1 cellular context compared by ENCODE assay signal in the genomic region with DNA sequence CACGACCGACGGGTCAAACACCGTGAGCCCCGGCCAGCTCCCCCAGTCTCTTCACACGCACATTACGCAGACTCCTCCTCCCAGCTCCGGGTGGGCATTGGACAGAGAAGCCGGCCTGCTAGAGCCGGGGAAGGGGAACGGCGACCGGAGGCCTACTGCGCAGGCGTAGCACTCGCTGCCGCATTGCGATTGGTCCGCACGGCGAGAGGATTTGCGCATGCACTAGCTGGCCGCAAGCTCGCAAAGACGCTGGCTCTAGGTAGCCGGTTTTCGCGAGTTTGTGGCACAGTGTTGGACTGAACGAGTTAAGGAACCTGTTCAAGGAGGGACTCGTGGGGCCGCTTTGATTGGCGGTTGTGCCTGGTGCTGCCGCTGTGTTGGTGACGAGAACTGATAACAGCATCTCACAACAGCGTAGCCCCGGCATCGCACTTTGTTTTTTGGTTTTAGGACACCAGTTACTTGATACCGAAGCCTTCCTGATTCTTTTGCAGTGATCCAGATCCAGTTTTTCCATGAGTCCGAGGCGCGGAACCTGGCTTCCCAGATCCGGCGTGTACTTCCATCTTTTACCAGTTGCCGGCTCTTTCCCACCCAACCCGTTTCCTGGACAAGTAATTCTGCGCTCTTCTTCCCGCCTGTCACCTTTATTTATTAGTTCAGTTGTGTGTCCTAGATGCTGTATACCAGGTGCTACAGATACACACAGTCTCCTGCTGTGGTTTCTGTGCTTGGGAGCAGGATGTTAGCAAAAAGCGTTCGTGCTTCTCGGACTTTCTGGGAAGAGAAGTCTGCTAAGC.
TF ChIP-seq lines count a peak whose summit lies in the region.

A gene (minus strand): TSS at position 139 of the 800 bp plus-strand sequence. CDS start 185 bp downstream, outside the sequence.

TF ChIP-seq in K562, 482 proteins besides CTCF, POLR2A, EP300 and RAD21 (continued from another document and continues in another):
- TF ChIP-seq, protein P1, sequence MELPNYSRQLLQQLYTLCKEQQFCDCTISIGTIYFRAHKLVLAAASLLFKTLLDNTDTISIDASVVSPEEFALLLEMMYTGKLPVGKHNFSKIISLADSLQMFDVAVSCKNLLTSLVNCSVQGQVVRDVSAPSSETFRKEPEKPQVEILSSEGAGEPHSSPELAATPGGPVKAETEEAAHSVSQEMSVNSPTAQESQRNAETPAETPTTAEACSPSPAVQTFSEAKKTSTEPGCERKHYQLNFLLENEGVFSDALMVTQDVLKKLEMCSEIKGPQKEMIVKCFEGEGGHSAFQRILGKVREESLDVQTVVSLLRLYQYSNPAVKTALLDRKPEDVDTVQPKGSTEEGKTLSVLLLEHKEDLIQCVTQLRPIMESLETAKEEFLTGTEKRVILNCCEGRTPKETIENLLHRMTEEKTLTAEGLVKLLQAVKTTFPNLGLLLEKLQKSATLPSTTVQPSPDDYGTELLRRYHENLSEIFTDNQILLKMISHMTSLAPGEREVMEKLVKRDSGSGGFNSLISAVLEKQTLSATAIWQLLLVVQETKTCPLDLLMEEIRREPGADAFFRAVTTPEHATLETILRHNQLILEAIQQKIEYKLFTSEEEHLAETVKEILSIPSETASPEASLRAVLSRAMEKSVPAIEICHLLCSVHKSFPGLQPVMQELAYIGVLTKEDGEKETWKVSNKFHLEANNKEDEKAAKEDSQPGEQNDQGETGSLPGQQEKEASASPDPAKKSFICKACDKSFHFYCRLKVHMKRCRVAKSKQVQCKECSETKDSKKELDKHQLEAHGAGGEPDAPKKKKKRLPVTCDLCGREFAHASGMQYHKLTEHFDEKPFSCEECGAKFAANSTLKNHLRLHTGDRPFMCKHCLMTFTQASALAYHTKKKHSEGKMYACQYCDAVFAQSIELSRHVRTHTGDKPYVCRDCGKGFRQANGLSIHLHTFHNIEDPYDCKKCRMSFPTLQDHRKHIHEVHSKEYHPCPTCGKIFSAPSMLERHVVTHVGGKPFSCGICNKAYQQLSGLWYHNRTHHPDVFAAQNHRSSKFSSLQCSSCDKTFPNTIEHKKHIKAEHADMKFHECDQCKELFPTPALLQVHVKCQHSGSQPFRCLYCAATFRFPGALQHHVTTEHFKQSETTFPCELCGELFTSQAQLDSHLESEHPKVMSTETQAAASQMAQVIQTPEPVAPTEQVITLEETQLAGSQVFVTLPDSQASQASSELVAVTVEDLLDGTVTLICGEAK (IDR thresholded peaks at IDR 0.05): peak; percentile 65
- TF ChIP-seq, protein P1 (CRISPR knock-in tag; IDR thresholded peaks at IDR 0.05): no peak
- TF ChIP-seq TRIM28 (IDR thresholded peaks at IDR 0.05) (peak; percentile 44; the same call in 1 of the 2 replicates), TEAD1 (CRISPR knock-in tag; IDR thresholded peaks at IDR 0.05) (0 out of 4 replicates have a peak, but pooled peaks of 1 of the 2 experiments have one; percentile 49), MAZ (CRISPR knock-in tag; conservative IDR thresholded peaks at IDR 0.05 in 1 of 2, IDR thresholded peaks at IDR 0.05 in 1 of 2) (peak in 1 of 2 experiments; percentile 52; a peak in 1 of 4 replicates), DNMT1 (IDR thresholded peaks at IDR 0.05) (no peak), MYNN (IDR thresholded peaks at IDR 0.05) (no peak), MYNN (CRISPR knock-in tag; IDR thresholded peaks at IDR 0.05) (no peak), ESRRB (CRISPR knock-in tag; IDR thresholded peaks at IDR 0.05; ENCODE audit: borderline replicate concordance) (no peak), BCOR (IDR thresholded peaks at IDR 0.05) (peak; percentile 81; the same call in 1 of the 2 replicates), DDX20 (tag; IDR thresholded peaks at IDR 0.05; ENCODE audit: low read depth) (no peak), PHF20 (IDR thresholded peaks at IDR 0.05; ENCODE audit: partially characterized antibody) (peak; percentile 56), PHF21A (IDR thresholded peaks at IDR 0.05; ENCODE audit: borderline replicate concordance, low read depth) (0 out of 2 replicates have a peak, but pooled peaks have one; percentile 22), SOX6 (IDR thresholded peaks at IDR 0.05) (peak; percentile 70; the same call in 1 of the 2 replicates), TBL1XR1 (IDR thresholded peaks at IDR 0.05; ENCODE audit: low read length in 2 of 2) (peak; percentile 38 to 68; a peak in 2 of 4 replicates), MECOM (CRISPR knock-in tag; IDR thresholded peaks at IDR 0.05) (peak; percentile 72; the same call in 1 of the 2 replicates), RBM15 (IDR thresholded peaks at IDR 0.05; ENCODE audit: insufficient read depth, low read length) (no peak), ZNF57 (CRISPR knock-in tag; IDR thresholded peaks at IDR 0.05) (no peak), CHCHD3 (CRISPR knock-in tag; IDR thresholded peaks at IDR 0.05) (no peak; the same call in 1 of the 2 replicates), HDAC2 (IDR thresholded peaks at IDR 0.05) (peak; percentile 64; the same call in 1 of the 2 replicates), EGR1 (conservative IDR thresholded peaks at IDR 0.05) (no peak), ZNF274 (IDR thresholded peaks at IDR 0.05; ENCODE audit: borderline replicate concordance, low read depth, low read length) (no peak), LARP7 (IDR thresholded peaks at IDR 0.05) (no peak; the same call in 1 of the 2 replicates), ZNF384 (IDR thresholded peaks at IDR 0.05; ENCODE audit: low read depth, low read length) (no peak), ZNF184 (CRISPR knock-in tag; IDR thresholded peaks at IDR 0.05) (no peak), BACH1 (tag; IDR thresholded peaks at IDR 0.05) (no peak), ZFX (CRISPR knock-in tag; IDR thresholded peaks at IDR 0.05) (peak; percentile 70), CBX2 (IDR thresholded peaks at IDR 0.05; ENCODE audit: insufficient read depth, low read length, poor library complexity, severe bottlenecking) (no peak), SP2 (IDR thresholded peaks at IDR 0.05; ENCODE audit: extremely low read depth, low read depth, low read length, poor library complexity, severe bottlenecking) (no peak), PTBP1 (IDR thresholded peaks at IDR 0.05; ENCODE audit: low read depth, low read length) (no peak), POLR2H (tag; IDR thresholded peaks at IDR 0.05; ENCODE audit: low read depth) (peak; percentile 86), HIVEP1 (CRISPR knock-in tag; IDR thresholded peaks at IDR 0.05) (no peak), NR3C1 (CRISPR knock-in tag; IDR thresholded peaks at IDR 0.05) (no peak), KAT7 (CRISPR knock-in tag; IDR thresholded peaks at IDR 0.05; ENCODE audit: borderline replicate concordance) (0 out of 2 replicates have a peak, but pooled peaks have one; percentile 23), SMAD2 (IDR thresholded peaks at IDR 0.05; ENCODE audit: low read depth, low read length) (no peak), BRCA1 (IDR thresholded peaks at IDR 0.05) (no peak), BRCA1 (CRISPR knock-in tag; IDR thresholded peaks at IDR 0.05) (no peak), SMAD1 (IDR thresholded peaks at IDR 0.05; ENCODE audit: low read depth, low read length, partially characterized antibody) (no peak), ZNF717 (CRISPR knock-in tag; IDR thresholded peaks at IDR 0.05) (no peak), ZNF785 (CRISPR knock-in tag; IDR thresholded peaks at IDR 0.05) (no peak), ETV6 (IDR thresholded peaks at IDR 0.05; ENCODE audit: borderline replicate concordance in 1 of 2, low read depth in 2 of 2, low read length in 1 of 2) (no peak), ETV6 (CRISPR knock-in tag; IDR thresholded peaks at IDR 0.05; ENCODE audit: borderline replicate concordance) (no peak), RUNX1 (IDR thresholded peaks at IDR 0.05; ENCODE audit: low read depth) (no peak), ZNF140 (CRISPR knock-in tag; IDR thresholded peaks at IDR 0.05) (no peak)
- TF ChIP-seq, protein P2, sequence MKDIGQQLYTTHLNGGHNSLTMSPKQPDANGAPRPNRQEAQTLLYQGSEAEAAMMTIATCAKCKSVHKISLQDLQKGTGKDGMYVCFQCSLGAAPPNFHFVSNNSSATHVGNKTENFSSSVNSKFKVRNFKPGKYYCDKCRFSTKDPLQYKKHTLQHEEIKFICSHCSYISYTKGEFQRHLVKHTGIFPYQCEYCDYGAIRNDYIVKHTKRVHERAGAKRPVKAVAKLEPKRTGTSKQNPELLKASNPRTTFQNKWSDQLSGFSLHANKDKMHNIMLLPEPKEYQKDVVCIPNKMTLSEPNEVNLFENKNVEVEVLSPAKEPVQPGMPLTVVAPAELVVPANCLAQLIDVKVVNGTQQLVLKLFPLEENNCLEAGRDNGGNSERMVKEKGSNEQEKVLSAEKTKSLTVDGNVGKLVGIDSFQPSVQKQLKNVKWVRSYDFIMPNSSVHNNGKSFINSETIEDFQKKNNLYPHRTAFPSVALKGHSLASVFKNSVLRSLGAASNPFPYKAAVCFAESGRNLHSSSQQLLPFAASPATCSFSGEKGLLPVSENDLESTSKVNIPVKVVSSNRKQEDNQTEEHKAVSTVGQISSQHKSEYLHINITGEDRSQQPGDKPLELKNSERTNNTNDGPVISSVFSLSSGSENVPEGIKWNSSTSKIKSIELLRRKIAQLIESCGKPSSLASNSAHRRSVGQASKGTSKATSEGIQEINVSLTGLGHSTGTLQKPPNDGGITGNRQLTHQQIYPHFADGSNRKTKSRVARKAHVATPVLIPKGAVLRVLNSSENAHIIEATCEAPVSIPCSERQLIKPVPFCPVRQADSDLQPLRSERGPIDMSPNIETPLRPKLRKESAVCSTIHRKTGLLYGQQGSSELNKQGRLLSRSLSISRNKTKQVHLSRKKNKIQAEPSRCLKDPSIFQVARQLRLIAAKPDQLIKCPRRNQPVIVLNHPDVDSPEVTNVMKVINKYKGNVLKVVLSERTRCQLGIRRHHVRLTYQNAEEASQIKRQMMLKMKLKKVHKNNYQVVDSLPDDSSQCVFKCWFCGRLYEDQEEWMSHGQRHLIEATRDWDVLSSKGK (CRISPR knock-in tag; IDR thresholded peaks at IDR 0.05): no peak
- TF ChIP-seq, protein P3, sequence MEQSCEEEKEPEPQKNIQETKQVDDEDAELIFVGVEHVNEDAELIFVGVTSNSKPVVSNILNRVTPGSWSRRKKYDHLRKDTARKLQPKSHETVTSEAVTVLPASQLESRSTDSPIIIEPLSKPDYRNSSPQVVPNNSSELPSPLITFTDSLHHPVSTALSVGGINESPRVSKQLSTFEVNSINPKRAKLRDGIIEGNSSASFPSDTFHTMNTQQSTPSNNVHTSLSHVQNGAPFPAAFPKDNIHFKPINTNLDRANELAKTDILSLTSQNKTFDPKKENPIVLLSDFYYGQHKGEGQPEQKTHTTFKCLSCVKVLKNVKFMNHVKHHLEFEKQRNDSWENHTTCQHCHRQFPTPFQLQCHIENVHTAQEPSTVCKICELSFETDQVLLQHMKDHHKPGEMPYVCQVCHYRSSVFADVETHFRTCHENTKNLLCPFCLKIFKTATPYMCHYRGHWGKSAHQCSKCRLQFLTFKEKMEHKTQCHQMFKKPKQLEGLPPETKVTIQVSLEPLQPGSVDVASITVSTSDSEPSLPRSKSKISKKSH (CRISPR knock-in tag; IDR thresholded peaks at IDR 0.05): no peak
- TF ChIP-seq, protein P4, sequence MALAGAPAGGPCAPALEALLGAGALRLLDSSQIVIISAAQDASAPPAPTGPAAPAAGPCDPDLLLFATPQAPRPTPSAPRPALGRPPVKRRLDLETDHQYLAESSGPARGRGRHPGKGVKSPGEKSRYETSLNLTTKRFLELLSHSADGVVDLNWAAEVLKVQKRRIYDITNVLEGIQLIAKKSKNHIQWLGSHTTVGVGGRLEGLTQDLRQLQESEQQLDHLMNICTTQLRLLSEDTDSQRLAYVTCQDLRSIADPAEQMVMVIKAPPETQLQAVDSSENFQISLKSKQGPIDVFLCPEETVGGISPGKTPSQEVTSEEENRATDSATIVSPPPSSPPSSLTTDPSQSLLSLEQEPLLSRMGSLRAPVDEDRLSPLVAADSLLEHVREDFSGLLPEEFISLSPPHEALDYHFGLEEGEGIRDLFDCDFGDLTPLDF (CRISPR knock-in tag; IDR thresholded peaks at IDR 0.05): peak; percentile 88
- TF ChIP-seq, protein P5, sequence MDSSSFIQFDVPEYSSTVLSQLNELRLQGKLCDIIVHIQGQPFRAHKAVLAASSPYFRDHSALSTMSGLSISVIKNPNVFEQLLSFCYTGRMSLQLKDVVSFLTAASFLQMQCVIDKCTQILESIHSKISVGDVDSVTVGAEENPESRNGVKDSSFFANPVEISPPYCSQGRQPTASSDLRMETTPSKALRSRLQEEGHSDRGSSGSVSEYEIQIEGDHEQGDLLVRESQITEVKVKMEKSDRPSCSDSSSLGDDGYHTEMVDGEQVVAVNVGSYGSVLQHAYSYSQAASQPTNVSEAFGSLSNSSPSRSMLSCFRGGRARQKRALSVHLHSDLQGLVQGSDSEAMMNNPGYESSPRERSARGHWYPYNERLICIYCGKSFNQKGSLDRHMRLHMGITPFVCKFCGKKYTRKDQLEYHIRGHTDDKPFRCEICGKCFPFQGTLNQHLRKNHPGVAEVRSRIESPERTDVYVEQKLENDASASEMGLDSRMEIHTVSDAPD (CRISPR knock-in tag; IDR thresholded peaks at IDR 0.05): no peak
- TF ChIP-seq, protein P6, sequence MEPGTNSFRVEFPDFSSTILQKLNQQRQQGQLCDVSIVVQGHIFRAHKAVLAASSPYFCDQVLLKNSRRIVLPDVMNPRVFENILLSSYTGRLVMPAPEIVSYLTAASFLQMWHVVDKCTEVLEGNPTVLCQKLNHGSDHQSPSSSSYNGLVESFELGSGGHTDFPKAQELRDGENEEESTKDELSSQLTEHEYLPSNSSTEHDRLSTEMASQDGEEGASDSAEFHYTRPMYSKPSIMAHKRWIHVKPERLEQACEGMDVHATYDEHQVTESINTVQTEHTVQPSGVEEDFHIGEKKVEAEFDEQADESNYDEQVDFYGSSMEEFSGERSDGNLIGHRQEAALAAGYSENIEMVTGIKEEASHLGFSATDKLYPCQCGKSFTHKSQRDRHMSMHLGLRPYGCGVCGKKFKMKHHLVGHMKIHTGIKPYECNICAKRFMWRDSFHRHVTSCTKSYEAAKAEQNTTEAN (CRISPR knock-in tag; IDR thresholded peaks at IDR 0.05): peak; percentile 90
